8 cellular contexts compared by ENCODE assay signal in genomic region chr15:76932090-76932966, GRCh38. TPM values are rescaled to one million over a fixed set of nuclear protein-coding genes. Genes with fewer than 3 reads are reported as not detected.
DNase-seq lines count a peak whose midpoint lies in the region; ATAC-seq and TF ChIP-seq lines count a peak whose summit lies in the region.

No MANE protein-coding gene starts in this region.

- peak overlapping the region; percentile 85 for H3K4me2 ChIP-seq in OCI-LY3 (ENCODE audit: low read length)

- intact Hi-C loops in colonic mucosa (cut with DNase I), result no loop called here

- H3K36me3 ChIP-seq in OCI-LY3 (replicated peaks; ENCODE audit: low read depth, low read length) (peaks cover 20% of the 10 kb centered on the region), colonic mucosa (no peaks in the 10 kb centered on the region)

- peaks cover 26% of the 10 kb centered on the region for H3K4me1 ChIP-seq in OCI-LY3 (ENCODE audit: low read length)
- no peaks in the 10 kb centered on the region for H3K4me1 ChIP-seq in colonic mucosa

- no peaks in the 10 kb centered on the region for H3K9me3 Mint-ChIP-seq in naive B cell

- peak overlapping the region; percentile 81 to 98 (median 90) for H3K4me3 Mint-ChIP-seq in naive B cell

- H3K79me2 ChIP-seq in OCI-LY3 (ENCODE audit: low read length), result peaks cover 17% of the 10 kb centered on the region

- no peaks in the 10 kb centered on the region for H4K20me1 ChIP-seq in OCI-LY3 (ENCODE audit: insufficient read depth, low read length)

- TF ChIP-seq CTCF in OCI-LY3 (IDR thresholded peaks at IDR 0.05; ENCODE audit: low read depth, low read length) (no peak), colonic mucosa (IDR thresholded peaks at IDR 0.05) (no peak)

- H3K4me3 ChIP-seq in OCI-LY3 (ENCODE audit: low read length), result peak overlapping the region; percentile 86
- peak overlapping the region; percentile 72 for H3K4me3 ChIP-seq in colonic mucosa

- ATAC-seq in naive B cell (ENCODE audit: low read depth in 2 of 2), result no peak

- H3K36me3 Mint-ChIP-seq in naive B cell, result peaks cover 0 to 5% of the 10 kb centered on the region in 2 donors

- H3K27me3 Mint-ChIP-seq in naive B cell, result no peaks in the 10 kb centered on the region

- H3K9me3 ChIP-seq in OCI-LY3 (ENCODE audit: insufficient read depth, low read length), result no peaks in the 10 kb centered on the region
- H3K9me3 ChIP-seq in colonic mucosa, result no peaks in the 10 kb centered on the region

- H3K9ac ChIP-seq in OCI-LY3 (ENCODE audit: low read length), result peak overlapping the region; percentile 77
- H3K9ac ChIP-seq in colonic mucosa (ENCODE audit: low read depth in 2 of 2, low read length in 2 of 2), result peak overlapping the region; percentile 84 to 93

- peak overlapping the region; percentile 87 to 98 (median 91) for H3K27ac Mint-ChIP-seq in naive B cell

- 0 out of 2 replicates have a peak overlapping the region, but pooled peaks have one; percentile 20 for H2AFZ ChIP-seq in OCI-LY3 (ENCODE audit: low read depth, low read length)

- DNase-seq in activated T-cell treated with anti-CD3 and anti-CD28 coated beads for 24 hours (ENCODE audit: low read depth) (peak; percentile 5), colonic mucosa (no peak), naive B cell (no peak), A172 (ENCODE audit: low spot score) (no peak), SKM-1 (lab: John Stamatoyannopoulos, UW; ENCODE audit: unreplicated experiment) (no peak)
- no peak for DNase-seq in activated T-cell treated with anti-CD3 and anti-CD28 coated beads, Interleukin-2, amount 50 U/mL, for 48 hours
- no peak for DNase-seq in stimulated activated CD4-positive, alpha-beta T cell treated with anti-CD3 and anti-CD28 coated beads, Interleukin-1b, Interleukin-23, amount 100 ng/mL, for 48 hours

- peaks cover 20 to 35% (median 21%) of the 10 kb centered on the region in 3 donors for H3K4me1 Mint-ChIP-seq in naive B cell

- H3K27me3 ChIP-seq in OCI-LY3 (ENCODE audit: low read depth, low read length), result no peaks in the 10 kb centered on the region
- no peaks in the 10 kb centered on the region for H3K27me3 ChIP-seq in colonic mucosa

- H3K27ac ChIP-seq in OCI-LY3 (ENCODE audit: low read length), result peak overlapping the region; percentile 0; the same call in 1 of the 2 replicates
- peak overlapping the region; percentile 73 for H3K27ac ChIP-seq in colonic mucosa

RNA-seq across cellular contexts. Expression of gene RCN2, which starts 0.8 kb away (rescaled TPM):
- total RNA-seq in colonic mucosa, result 10 to 100 TPM; 34.0 to 42.6 TPM
- polyA plus RNA-seq in naive B cell (ENCODE audit: low read depth in 6 of 6), result 10 to 100 TPM; 54.0 to 79.2 (median 61.9) TPM
- total RNA-seq in A172 (2014; rRNA removed; shearing (Covaris generic)), result 167 and 217 TPM in 2 replicates

RNA-seq across cellular contexts. Expression of gene SCAPER, which starts 27.2 kb away (rescaled TPM):
- 10 to 100 TPM; 15.2 to 17.8 TPM for total RNA-seq in colonic mucosa
- polyA plus RNA-seq in naive B cell (ENCODE audit: low read depth in 6 of 6), result 10 to 100 TPM; 11.2 to 38.5 (median 19.0) TPM
- total RNA-seq in A172 (2014; rRNA removed; shearing (Covaris generic)), result 8.5 and 22.7 TPM in 2 replicates
